In genomic region chr11:71239581-71239980, GRCh38 we compare ENCODE assay signal across 18 cellular contexts. TPM values are rescaled to one million over a fixed set of nuclear protein-coding genes. Genes with fewer than 3 reads are reported as not detected.
"Had no signal": no experiment of that assay in that cellular context is flagged by ENCODE, and none has a peak within 500 bp of the region (broad histone marks: within the 10 kb centered on the region; RNA-seq: fewer than 3 reads in every experiment).

No MANE protein-coding gene starts in this region.

- H3K4me3 ChIP-seq: colonic mucosa, mucosa of descending colon, right atrium auricular region, thyroid gland, upper lobe of left lung, vagina had no signal

- H3K9me3 ChIP-seq: colonic mucosa, mucosa of descending colon, right atrium auricular region, thyroid gland, upper lobe of left lung, vagina had no signal

- H3K27ac ChIP-seq: colonic mucosa, foreskin keratinocyte, right atrium auricular region, thyroid gland, upper lobe of left lung, vagina had no signal

- DNase-seq: colonic mucosa; effector CD4-positive, alpha-beta T cell; erythroblast; foreskin keratinocyte; immature natural killer cell; kidney; left cardiac atrium; left ventricle myocardium superior; mucosa of descending colon; naive thymus-derived CD8-positive, alpha-beta T cell; small intestine; stimulated activated CD4-positive, alpha-beta T cell treated with anti-CD3 and anti-CD28 coated beads, Interleukin-2, amount 100 ng/mL, for 48 hours; stimulated activated naive CD4-positive, alpha-beta T cell treated with Interleukin-2 at 50 U/mL for 16 hours; thyroid gland had no signal

- FAIRE-seq: endothelial cell of umbilical vein, kidney, small intestine had no signal

- H3K4me1 ChIP-seq: colonic mucosa, foreskin keratinocyte, right atrium auricular region, vagina had no signal

- H3K36me3 ChIP-seq: colonic mucosa, right atrium auricular region, thyroid gland, vagina had no signal

- H3K27me3 ChIP-seq: colonic mucosa, foreskin keratinocyte, right atrium auricular region, thyroid gland, upper lobe of left lung had no signal

- ATAC-seq: foreskin keratinocyte; left cardiac atrium; left ventricle myocardium superior; mucosa of descending colon; naive thymus-derived CD8-positive, alpha-beta T cell had no signal

RNA-seq across cellular contexts. Expression of gene SHANK2, which starts 12.8 kb away (rescaled TPM):
- total RNA-seq: endothelial cell of umbilical vein; naive thymus-derived CD8-positive, alpha-beta T cell had no signal
- polyA plus RNA-seq: endothelial cell of umbilical vein; immature natural killer cell; naive thymus-derived CD8-positive, alpha-beta T cell had no signal
